In the genomic region with DNA sequence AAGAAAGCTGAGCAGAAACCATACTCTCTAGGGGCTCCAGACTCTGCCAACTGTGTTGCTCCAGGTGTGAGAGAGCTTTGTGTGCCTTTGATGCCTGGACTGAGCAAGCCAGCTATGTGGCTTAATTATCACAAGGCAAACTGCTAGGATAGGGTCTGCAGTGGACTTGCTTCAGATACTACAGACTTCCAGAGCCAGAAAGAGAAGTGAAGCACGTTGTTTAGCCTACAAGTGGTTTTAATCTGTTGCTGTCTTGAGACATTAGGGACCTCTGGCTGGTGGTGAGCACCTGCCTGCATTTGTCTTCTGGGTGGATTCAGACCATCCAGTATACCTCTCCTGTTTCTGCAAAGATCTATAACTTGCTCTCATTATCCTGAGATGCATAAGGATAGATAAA, we compare ENCODE assay signal across 17 cellular contexts.
"Had no signal": no experiment of that assay in that cellular context is flagged by ENCODE, and none has a peak within 500 bp of the region (broad histone marks: within the 10 kb centered on the region; RNA-seq: fewer than 3 reads in every experiment).

No MANE protein-coding gene starts in this region.

- H3K36me3 ChIP-seq: breast epithelium, colonic mucosa, Peyer's patch had no signal

- DNase-seq: activated CD4-positive, alpha-beta T cell treated with anti-CD3 and anti-CD28 coated beads for 4 hours; activated CD8-positive, alpha-beta memory T cell treated with anti-CD3 and anti-CD28 coated beads, Interleukin-2, amount 50 U/mL, for 4 hours; activated CD8-positive, alpha-beta T cell treated with anti-CD3 and anti-CD28 coated beads for 36 hours; activated effector memory CD4-positive, alpha-beta T cell treated with Interleukin-2 at 50 U/mL for 16 hours; activated naive CD4-positive, alpha-beta T cell; activated T-cell treated with anti-CD3 and anti-CD28 coated beads, Interleukin-2, amount 50 U/mL, for 1 hour; aorta; colonic mucosa; NCI-H1105 treated with DMSO at 0.1 percent for 48 hours; NCI-H1694 treated with DMSO at 0.1 percent for 48 hours; NCI-H2029 treated with DMSO at 0.1 percent for 48 hours; NCI-H510A treated with DMSO at 0.1 percent for 48 hours; NK-92 treated with Interleukin-12 subunit alpha and Interleukin-12 subunit beta, amount 100 ng/mL, for 24 hours; Peyer's patch; SHP77 had no signal

- H3K4me2 ChIP-seq: KMS-11 had no signal

- H3K4me3 ChIP-seq: breast epithelium, colonic mucosa, Peyer's patch had no signal

- H3K27ac ChIP-seq: breast epithelium, colonic mucosa, KMS-11, Peyer's patch had no signal

- H3K9ac ChIP-seq: KMS-11 had no signal

- H3K27me3 ChIP-seq: breast epithelium, colonic mucosa, Peyer's patch had no signal

- H3K4me1 ChIP-seq: breast epithelium, colonic mucosa, Peyer's patch had no signal

- H3K9me3 ChIP-seq: breast epithelium, colonic mucosa, Peyer's patch had no signal
